2 cellular contexts compared by ENCODE assay signal in genomic region chr7:143264196-143264568, GRCh38.
DNase-seq lines count a peak whose midpoint lies in the region; ATAC-seq and TF ChIP-seq lines count a peak whose summit lies in the region.
"Not testable (repeated sequence)": the region's sequence is repeated elsewhere in the genome, so short reads cannot be mapped to it uniquely, and the experiment has no call there.

No MANE protein-coding gene starts in this region.

- not testable (repeated sequence) for ATAC-seq in effector memory CD8-positive, alpha-beta T cell (replicated peaks)

- not testable (repeated sequence) for H3K9me3 Mint-ChIP-seq in effector memory CD8-positive, alpha-beta T cell

- H3K4me3 ChIP-seq in AG04449 (ENCODE audit: low read depth, low read length): peak overlapping the region; percentile 93

- H3K4me3 Mint-ChIP-seq in effector memory CD8-positive, alpha-beta T cell: peak overlapping the region; percentile 98 to 100

- H3K27ac Mint-ChIP-seq in effector memory CD8-positive, alpha-beta T cell: peak overlapping the region; percentile 98

- DNase-seq in AG04449 (ENCODE audit: low read depth, low spot score); effector memory CD8-positive, alpha-beta T cell: not testable (repeated sequence)

- H3K4me1 Mint-ChIP-seq in effector memory CD8-positive, alpha-beta T cell (ENCODE audit: low read depth in 2 of 2): peaks cover 31 to 44% of the 10 kb centered on the region in 2 donors

- not testable (repeated sequence) for TF ChIP-seq CTCF in AG04449 (IDR thresholded peaks at IDR 0.05; ENCODE audit: insufficient read depth, low read length, missing control alignments)

- not testable (repeated sequence) for H3K27me3 Mint-ChIP-seq in effector memory CD8-positive, alpha-beta T cell

- CTCF ChIA-PET in AG04449 (lab: Yijun Ruan, JAX): interaction anchor here (0.7 to 5.1 kb wide), 9 partner anchors 9 to 256 kb away, joined by 3 to 51 read pairs (median 4); no protein-coding TSS in a partner anchor

- H3K36me3 Mint-ChIP-seq in effector memory CD8-positive, alpha-beta T cell (ENCODE audit: insufficient read depth): peaks cover 33% of the 10 kb centered on the region

- POLR2A ChIA-PET in AG04449 (lab: Yijun Ruan, JAX): interaction anchor here (1.2 to 1.7 kb wide), 2 partner anchors 24 to 116 kb away, joined by 7 to 11 read pairs; partner anchors contain the start of gene CASP2
